Comparison of ENCODE assay signal across 8 cellular contexts in the genomic region with DNA sequence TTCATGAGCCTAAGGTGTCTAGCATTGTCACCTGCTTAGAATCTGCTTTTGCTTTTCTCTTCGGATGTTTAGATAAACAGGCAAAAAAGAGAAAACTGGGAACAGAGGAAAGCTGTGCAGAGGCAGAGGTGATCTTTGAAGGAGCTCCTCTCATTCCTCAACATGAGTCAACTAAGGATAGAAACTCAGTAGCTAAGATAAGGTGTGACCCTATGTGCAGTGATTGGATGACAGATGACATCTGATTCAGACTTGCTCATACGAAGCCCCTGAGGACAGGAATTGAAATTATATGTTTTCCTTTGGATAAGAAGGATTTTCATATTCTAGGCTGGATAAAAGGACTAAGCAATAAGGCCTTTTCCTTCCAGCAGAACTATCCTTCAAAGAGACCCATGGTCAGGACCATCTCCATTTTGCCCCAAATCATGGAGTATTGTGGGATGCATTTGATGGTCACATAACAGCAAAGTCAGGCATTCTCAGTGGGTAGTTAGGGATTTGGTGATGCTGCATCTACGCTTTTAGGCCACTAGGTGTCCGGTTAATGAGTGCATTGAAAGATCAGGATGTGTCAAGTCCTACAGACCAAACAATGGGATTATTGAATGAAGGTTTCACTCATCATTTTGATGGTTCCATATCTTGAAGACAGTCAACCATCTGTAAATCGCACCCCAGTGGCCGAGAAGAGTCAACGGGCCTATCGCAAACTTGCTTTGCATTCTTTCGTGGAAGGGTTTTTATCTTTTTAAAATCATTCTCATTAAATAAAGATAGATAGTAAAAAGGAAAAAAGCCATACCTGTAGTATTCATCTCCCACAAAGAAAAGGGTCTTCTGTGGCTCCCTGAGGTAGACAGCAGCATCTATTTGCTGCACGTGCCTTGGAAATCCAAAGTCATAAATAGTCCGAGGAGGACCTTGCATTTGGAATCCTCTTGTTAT. TPM values are rescaled to one million over a fixed set of nuclear protein-coding genes. Genes with fewer than 3 reads are reported as not detected.
A peak's percentile ranks its signal among the peaks of the same experiment; 100 is the strongest.
DNase-seq lines count a peak whose midpoint lies in the region; ATAC-seq, FAIRE-seq and TF ChIP-seq lines count a peak whose summit lies in the region.

No MANE protein-coding gene starts in this region.

- peak; percentile 73 for FAIRE-seq in HepG2 (lab: Jason Lieb, UNC)

- H3K27ac Mint-ChIP-seq in HFFc6: no peak overlapping the region
- no peak overlapping the region for H3K27ac Mint-ChIP-seq in activated T-helper 2 cell treated with anti-CD3 and anti-CD28 coated beads, Interferon-gamma antibody, Interleukin-2, Interleukin-4, amounts not matched to agents 10 μg/mL and 5 μg/mL and 100 μg/mL, durations not matched to agents 14 hours and 24 hours and 36 hours

- no TSS peak for BruUV-seq in HepG2 (replicated peaks; lab: Mats Ljungman, UMichigan)

- H3K4me2 ChIP-seq in HepG2 (ENCODE audit: low read depth, low read length): no peak overlapping the region

- H3K79me2 ChIP-seq in HepG2 (ENCODE audit: insufficient read depth, low read length): no peaks in the 10 kb centered on the region

- H3K4me3 Mint-ChIP-seq in HFFc6: no peak overlapping the region
- no peak overlapping the region for H3K4me3 Mint-ChIP-seq in activated T-helper 2 cell treated with anti-CD3 and anti-CD28 coated beads, Interferon-gamma antibody, Interleukin-2, Interleukin-4, amounts not matched to agents 10 μg/mL and 5 μg/mL and 100 μg/mL, durations not matched to agents 14 hours and 24 hours and 36 hours (ENCODE audit: low read depth)

- no peaks in the 10 kb centered on the region for H3K36me3 Mint-ChIP-seq in HFFc6 (ENCODE audit: low read depth)
- H3K36me3 Mint-ChIP-seq in activated T-helper 2 cell treated with anti-CD3 and anti-CD28 coated beads, Interferon-gamma antibody, Interleukin-2, Interleukin-4, amounts not matched to agents 10 μg/mL and 5 μg/mL and 100 μg/mL, durations not matched to agents 14 hours and 24 hours and 36 hours (ENCODE audit: low read depth): peaks cover 5% of the 10 kb centered on the region

- H3K4me3 ChIP-seq in HepG2 (replicated peaks in 1 of 3; ENCODE audit: insufficient read depth in 1 of 3, low read depth in 2 of 3, low read length in 3 of 3): no peak overlapping the region

- in situ Hi-C loops in HepG2 (cut with HindIII; ENCODE audit: extremely low pct_ligation_motif_present, low pct_unique_long_range_greater_than_20kb) (no loop called here), G401 (cut with HindIII; ENCODE audit: low sequenced_read_pairs) (no loop called here)

- DNase-seq in DMS53 treated with DMSO at 0.1 percent for 48 hours (lab: John Stamatoyannopoulos, UW; ENCODE audit: unreplicated experiment) (peak; percentile 60), HFFc6 (no peak), SW 1271 (lab: John Stamatoyannopoulos, UW) (peak; percentile 22 to 74), HepG2 (ENCODE audit: low spot score) (peak; percentile 65), hepatic stellate cell (ENCODE audit: low spot score) (no peak), G401 (ENCODE audit: low spot score) (no peak)
- DNase-seq in activated T-cell treated with anti-CD3 and anti-CD28 coated beads, Interleukin-2, amount 50 U/mL, for 1 hour: no peak
- DNase-seq in activated T-helper 2 cell treated with anti-CD3 and anti-CD28 coated beads, Interferon-gamma antibody, Interleukin-2, Interleukin-4, amounts not matched to agents 10 μg/mL and 5 μg/mL and 100 μg/mL, durations not matched to agents 14 hours and 24 hours and 36 hours (ENCODE audit: low spot score): no peak

- POLR2A ChIA-PET in HepG2 (lab: Yijun Ruan, JAX): no interaction called here

- H3K9ac ChIP-seq in HepG2 (ENCODE audit: insufficient read depth, low read depth, low read length): no peak overlapping the region

- intact Hi-C loops in HepG2 (cut with micrococcal nuclease; ENCODE audit: unreplicated experiment): loop anchor here (1.0 kb wide), 2 partner anchors 20 to 73 kb away; no protein-coding TSS in a partner anchor
- intact Hi-C loops in activated T-helper 2 cell treated with anti-CD3 and anti-CD28 coated beads, Interferon-gamma antibody, Interleukin-2, Interleukin-4, amounts not matched to agents 10 μg/mL and 5 μg/mL and 100 μg/mL, durations not matched to agents 14 hours and 24 hours and 36 hours (cut with micrococcal nuclease): loop anchor here (10.0 kb wide), 1 partner anchor 442 kb away; no protein-coding TSS in a partner anchor

- H3K27me3 Mint-ChIP-seq in HFFc6 (ENCODE audit: insufficient read depth): no peaks in the 10 kb centered on the region; the same call in none of the 2 replicates
- H3K27me3 Mint-ChIP-seq in activated T-helper 2 cell treated with anti-CD3 and anti-CD28 coated beads, Interferon-gamma antibody, Interleukin-2, Interleukin-4, amounts not matched to agents 10 μg/mL and 5 μg/mL and 100 μg/mL, durations not matched to agents 14 hours and 24 hours and 36 hours (ENCODE audit: low read depth): no peaks in the 10 kb centered on the region

- WGBS in HepG2 (ENCODE audit: low lambda C conversion rate): 51% methylated on average over 11 of the region's 11 CpGs

- CTCF ChIA-PET in HepG2 (lab: Yijun Ruan, JAX; ENCODE audit: low intra/inter-chr PET ratio, low total read pairs): interaction anchor here (0.8 to 2.5 kb wide), 4 partner anchors 18 to 74 kb away, joined by 3 to 24 read pairs (median 10); no protein-coding TSS in a partner anchor

- H4K20me1 ChIP-seq in HepG2 (ENCODE audit: insufficient read depth, low read length): no peaks in the 10 kb centered on the region

- H3K4me1 Mint-ChIP-seq in HFFc6 (ENCODE audit: low read depth): peaks cover 8% of the 10 kb centered on the region
- H3K4me1 Mint-ChIP-seq in activated T-helper 2 cell treated with anti-CD3 and anti-CD28 coated beads, Interferon-gamma antibody, Interleukin-2, Interleukin-4, amounts not matched to agents 10 μg/mL and 5 μg/mL and 100 μg/mL, durations not matched to agents 14 hours and 24 hours and 36 hours (ENCODE audit: low read depth): peaks cover 39% of the 10 kb centered on the region

- no peak for TF ChIP-seq RAD21 in HepG2 (CRISPR knock-in tag; IDR thresholded peaks at IDR 0.05)

- TF ChIP-seq POLR2A in HepG2 (IDR thresholded peaks at IDR 0.05; ENCODE audit: insufficient read depth in 1 of 2, low read depth in 2 of 2, low read length in 2 of 2): no peak

- ATAC-seq in HepG2: peak; percentile 91

- H3K36me3 ChIP-seq in HepG2 (replicated peaks in 1 of 2; ENCODE audit: control insufficient read depth in 1 of 2, insufficient read depth in 2 of 2, low read length in 2 of 2): no peaks in the 10 kb centered on the region

- TF ChIP-seq CTCF in HFFc6 (IDR thresholded peaks at IDR 0.05) (peak; percentile 80), HepG2 (CRISPR knock-in tag; IDR thresholded peaks at IDR 0.05) (peak; percentile 74)

- H3K27me3 ChIP-seq in HepG2 (ENCODE audit: control insufficient read depth in 1 of 2, insufficient read depth in 2 of 2, low read length in 2 of 2): no peaks in the 10 kb centered on the region

- no peak overlapping the region for H2AFZ ChIP-seq in HepG2 (ENCODE audit: low read length)

- H3K9me3 ChIP-seq in HepG2 (ENCODE audit: low read length): no peaks in the 10 kb centered on the region

- no peak overlapping the region for H3K27ac ChIP-seq in HepG2 (ENCODE audit: extremely low read length, insufficient read depth, low read length)

- no peaks in the 10 kb centered on the region for H3K9me3 Mint-ChIP-seq in HFFc6
- peaks cover 9% of the 10 kb centered on the region for H3K9me3 Mint-ChIP-seq in activated T-helper 2 cell treated with anti-CD3 and anti-CD28 coated beads, Interferon-gamma antibody, Interleukin-2, Interleukin-4, amounts not matched to agents 10 μg/mL and 5 μg/mL and 100 μg/mL, durations not matched to agents 14 hours and 24 hours and 36 hours

- peaks cover 17% of the 10 kb centered on the region for H3K4me1 ChIP-seq in HepG2 (ENCODE audit: insufficient read depth, low read length)

- TF ChIP-seq EP300 in HepG2 (IDR thresholded peaks at IDR 0.05; ENCODE audit: low read depth in 2 of 2, low read length in 2 of 2) (no peak), HepG2 (CRISPR knock-in tag; IDR thresholded peaks at IDR 0.05; ENCODE audit: borderline replicate concordance) (no peak)

TF ChIP-seq in HepG2, 621 proteins besides CTCF, POLR2A, EP300 and RAD21 (continues in another document):
- no peak for TF ChIP-seq HNRNPK (IDR thresholded peaks at IDR 0.05; ENCODE audit: low read depth, low read length, poor library complexity, severe bottlenecking)
- no peak for TF ChIP-seq HES4 (CRISPR knock-in tag; IDR thresholded peaks at IDR 0.05; ENCODE audit: borderline replicate concordance)
- no peak for TF ChIP-seq TSC22D2 (CRISPR knock-in tag; IDR thresholded peaks at IDR 0.05; ENCODE audit: borderline replicate concordance)
- no peak for TF ChIP-seq ZSCAN25 (CRISPR knock-in tag; IDR thresholded peaks at IDR 0.05)

RNA-seq across cellular contexts. Expression of a gene that starts 32.2 kb away (rescaled TPM):
- total RNA-seq in HFFc6 (2021; fragmentation: NEBNext Ultra II Directional; extraction: Animal tissue kit (Norgen Biotek cat#: 25700)): not detected
- not detected in 2 replicates for total RNA-seq in HepG2 (2016; rRNA removed; fragmentation: Illumina TruSeq; extraction: Trizol)
- not detected in 2 replicates for total RNA-seq in HepG2 (2016; cell fraction: cytosol; rRNA removed; fragmentation: Illumina TruSeq; extraction: Trizol; ENCODE audit: low read depth)
- not detected in 2 replicates for total RNA-seq in HepG2 (2016; cell fraction: insoluble cytoplasmic fraction; rRNA removed; fragmentation: Illumina TruSeq; extraction: Trizol)
- not detected in 2 replicates for total RNA-seq in HepG2 (2016; cell fraction: membrane; rRNA removed; fragmentation: Illumina TruSeq; extraction: Trizol)
- not detected in 2 replicates for total RNA-seq in HepG2 (2016; cell fraction: nucleus; rRNA removed; fragmentation: Illumina TruSeq; extraction: Trizol)
- 0.05 and 0.12 TPM in 2 replicates for polyA plus RNA-seq in HepG2 (2011; rRNA removed)
- polyA plus RNA-seq in HepG2 (2011; cell fraction: cytosol; rRNA removed): 0.05 and 0.13 TPM in 2 replicates
- polyA plus RNA-seq in HepG2 (2011; cell fraction: nucleus; rRNA removed): not detected in 2 replicates
- polyA plus RNA-seq in HepG2 (2012): 0.11 and 0.31 TPM in 2 replicates
- polyA plus RNA-seq in HepG2 (2016; cell fraction: cytosol; fragmentation: Illumina TruSeq; extraction: Trizol; ENCODE audit: low read depth): not detected in 2 replicates
- not detected in 2 replicates for polyA plus RNA-seq in HepG2 (2016; cell fraction: insoluble cytoplasmic fraction; fragmentation: Illumina TruSeq; extraction: Trizol; ENCODE audit: low read depth)
- polyA plus RNA-seq in HepG2 (2016; cell fraction: membrane; fragmentation: Illumina TruSeq; extraction: Trizol; ENCODE audit: low read depth): not detected in 2 replicates
- polyA plus RNA-seq in HepG2 (2016; cell fraction: nucleus; fragmentation: Illumina TruSeq; extraction: Trizol; ENCODE audit: insufficient read depth, low read depth): not detected in 2 replicates
- polyA minus RNA-seq in HepG2 (2011; rRNA and poly(A)+ RNA removed; ENCODE audit: low replicate concordance): not detected in 2 replicates
- not detected in 2 replicates for polyA minus RNA-seq in HepG2 (2011; cell fraction: cytosol; rRNA and poly(A)+ RNA removed)
- polyA minus RNA-seq in HepG2 (2011; cell fraction: nucleus; rRNA and poly(A)+ RNA removed): 0.25 TPM in 1 of 2 replicates, not detected in the other
- not detected in 2 replicates for total RNA-seq in G401 (2014; rRNA removed; shearing (Covaris generic))
- total RNA-seq in activated T-helper 2 cell treated with anti-CD3 and anti-CD28 coated beads, Interferon-gamma antibody, Interleukin-2, Interleukin-4, amounts not matched to agents 10 μg/mL and 5 μg/mL and 100 μg/mL, durations not matched to agents 14 hours and 24 hours and 36 hours: not detected in 2 replicates

Comparison
In these comparisons a context has a peak if more than half of its experiments do, and no peak if none do; other contexts are left out.
1. DNase-seq: peak in DMS53 treated with DMSO at 0.1 percent for 48 hours (single experiment), SW 1271 (2 of 2) and HepG2 (single experiment); none in HFFc6 (single experiment), activated T-cell treated with anti-CD3 and anti-CD28 coated beads, Interleukin-2, amount 50 U/mL, for 1 hour (single experiment), hepatic stellate cell (single experiment), G401 (single experiment) and activated T-helper 2 cell treated with anti-CD3 and anti-CD28 coated beads, Interferon-gamma antibody, Interleukin-2, Interleukin-4, amounts not matched to agents 10 μg/mL and 5 μg/mL and 100 μg/mL, durations not matched to agents 14 hours and 24 hours and 36 hours (single experiment).